ENCODE assay signal across 10 cellular contexts in the genomic region with DNA sequence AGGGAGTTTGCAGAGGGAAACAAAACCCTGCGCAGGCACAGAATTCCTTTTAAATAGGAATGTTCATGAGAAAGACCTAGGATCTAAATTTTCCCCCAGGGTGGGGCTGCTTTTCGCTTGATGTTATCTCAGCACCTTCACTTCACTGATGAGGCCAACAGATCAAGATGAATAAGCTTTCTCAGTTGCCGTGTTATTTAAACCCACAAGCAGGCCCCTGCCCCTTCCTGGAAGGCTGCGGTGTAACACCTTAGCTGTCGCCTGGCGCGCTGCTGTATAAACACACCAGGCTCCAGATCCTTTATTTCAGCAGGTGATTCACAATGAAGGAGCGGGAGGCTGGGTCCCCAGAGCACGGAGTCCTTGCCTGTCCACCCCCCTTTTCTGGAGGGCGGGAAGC.
DNase-seq lines count a peak whose midpoint lies in the region; ATAC-seq and TF ChIP-seq lines count a peak whose summit lies in the region.
"Had no signal": no experiment of that assay in that cellular context is flagged by ENCODE, and none has a peak within 500 bp of the region (broad histone marks: within the 10 kb centered on the region; RNA-seq: fewer than 3 reads in every experiment).

No MANE protein-coding gene starts in this region.

- no peak overlapping the region for H3K4me2 ChIP-seq in Karpas-422 (ENCODE audit: low read depth, low read length, poor library complexity, severe bottlenecking)

- H3K36me3 ChIP-seq in left ventricle myocardium inferior (no peaks in the 10 kb centered on the region), Karpas-422 (ENCODE audit: insufficient read depth, low read length) (no peaks in the 10 kb centered on the region)

- H3K9me3 ChIP-seq in left ventricle myocardium inferior (replicated peaks) (no peaks in the 10 kb centered on the region), Karpas-422 (ENCODE audit: low read length) (no peaks in the 10 kb centered on the region)

- H3K9ac ChIP-seq in Karpas-422 (ENCODE audit: low read length), result no peak overlapping the region

- H4K20me1 ChIP-seq in Karpas-422 (ENCODE audit: insufficient read depth, low read depth, low read length), result no peaks in the 10 kb centered on the region

- H3K27me3 ChIP-seq in left ventricle myocardium inferior (ENCODE audit: low read depth) (peaks cover 79% of the 10 kb centered on the region), Karpas-422 (ENCODE audit: low read length) (no peaks in the 10 kb centered on the region)

- intact Hi-C loops in left ventricle myocardium inferior (cut with micrococcal nuclease), result no loop called here

- TF ChIP-seq CTCF in left ventricle myocardium inferior (IDR thresholded peaks at IDR 0.05; ENCODE audit: borderline replicate concordance), result no peak

- H3K4me1 ChIP-seq in left ventricle myocardium inferior (no peaks in the 10 kb centered on the region), Karpas-422 (ENCODE audit: low read length) (peaks cover 7% of the 10 kb centered on the region)

- H3K79me2 ChIP-seq in Karpas-422 (ENCODE audit: low read length), result no peaks in the 10 kb centered on the region

- H3K9me2 ChIP-seq in Karpas-422 (replicated peaks; ENCODE audit: insufficient read depth, low read length), result no peaks in the 10 kb centered on the region

- H3K27ac ChIP-seq in left ventricle myocardium inferior (replicated peaks) (no peak overlapping the region), Karpas-422 (ENCODE audit: low read length) (no peak overlapping the region)

- no peak for ATAC-seq in GM21528 (IDR thresholded peaks at IDR 0.05; ENCODE audit: low FRiP score, unreplicated experiment)

- H2AFZ ChIP-seq in Karpas-422 (ENCODE audit: low read length), result no peak overlapping the region

- DNase-seq in DMS153 treated with DMSO at 0.1 percent for 48 hours (lab: John Stamatoyannopoulos, UW; ENCODE audit: unreplicated experiment) (peak; percentile 23), T follicular helper cell (ENCODE audit: low read depth) (peak; percentile 20), activated gamma-delta T cell treated with Interleukin-2 at 50 U/mL for 16 hours (peak; percentile 62), cerebellar cortex (ENCODE audit: low spot score) (no peak), left ventricle myocardium inferior (no peak), Karpas-422 (no peak)
- peak; percentile 64 to 79 for DNase-seq in stimulated activated CD4-positive, alpha-beta T cell treated with anti-CD3 and anti-CD28 coated beads, Interleukin-15, amount 100 ng/mL, for 48 hours (ENCODE audit: low read depth in 2 of 2)
- DNase-seq: hypothalamus, SW 1271 had no signal

- H3K4me3 ChIP-seq in left ventricle myocardium inferior (no peak overlapping the region), Karpas-422 (ENCODE audit: low read length) (no peak overlapping the region)

Comparison
In these comparisons a context has a peak if more than half of its experiments do, and no peak if none do; other contexts are left out.
1. DNase-seq: peak in DMS153 treated with DMSO at 0.1 percent for 48 hours (single experiment), T follicular helper cell (single experiment), activated gamma-delta T cell treated with Interleukin-2 at 50 U/mL for 16 hours (single experiment) and stimulated activated CD4-positive, alpha-beta T cell treated with anti-CD3 and anti-CD28 coated beads, Interleukin-15, amount 100 ng/mL, for 48 hours (2 of 2); none in cerebellar cortex (single experiment), left ventricle myocardium inferior (single experiment) and Karpas-422 (single experiment).